Comparison of ENCODE assay signal across 8 cellular contexts in the genomic region with DNA sequence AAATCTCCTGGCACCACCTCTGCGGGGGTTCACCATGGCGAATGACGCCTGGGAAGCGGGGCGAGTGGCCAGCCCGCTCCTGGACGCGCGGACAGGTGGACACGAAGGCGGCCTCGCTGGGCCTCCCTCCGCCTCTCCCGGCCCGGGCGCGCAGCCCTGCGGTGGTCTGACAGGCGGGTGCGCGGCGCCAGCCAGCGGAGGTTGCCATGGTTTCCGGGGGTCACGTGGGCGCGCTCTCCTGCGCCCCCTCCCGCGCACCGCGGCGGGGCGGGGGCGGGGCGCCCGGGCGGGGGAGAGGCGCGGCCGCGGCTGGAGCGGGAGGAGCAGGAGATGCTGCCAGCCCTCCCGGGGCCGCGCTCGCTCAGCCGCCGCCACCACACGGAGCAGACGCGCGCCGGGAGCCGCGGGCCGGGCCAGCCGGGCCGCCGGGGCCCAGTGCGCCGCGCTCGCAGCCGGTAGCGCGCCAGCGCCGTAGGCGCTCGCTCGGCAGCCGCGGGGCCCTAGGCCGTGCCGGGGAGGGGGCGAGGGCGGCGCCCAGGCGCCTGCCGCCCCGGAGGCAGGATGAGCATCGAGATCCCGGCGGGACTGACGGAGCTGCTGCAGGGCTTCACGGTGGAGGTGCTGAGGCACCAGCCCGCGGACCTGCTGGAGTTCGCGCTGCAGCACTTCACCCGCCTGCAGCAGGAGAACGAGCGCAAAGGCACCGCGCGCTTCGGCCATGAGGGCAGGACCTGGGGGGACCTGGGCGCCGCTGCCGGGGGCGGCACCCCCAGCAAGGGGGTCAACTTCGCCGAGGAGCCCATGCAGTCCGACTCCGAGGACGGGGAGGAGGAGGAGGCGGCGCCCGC. TPM values are rescaled to one million over a fixed set of nuclear protein-coding genes. Genes with fewer than 3 reads are reported as not detected.
A peak's percentile ranks its signal among the peaks of the same experiment; 100 is the strongest.
DNase-seq lines count a peak whose midpoint lies in the region; ATAC-seq and TF ChIP-seq lines count a peak whose summit lies in the region.

Gene PRKAR2B (plus strand): TSS at position 359 of the 848 bp plus-strand sequence. CDS start 203 bp downstream, at position 562.

- no peaks in the 10 kb centered on the region for H4K20me1 ChIP-seq in PC-3 (ENCODE audit: low read length)

- H3K9me3 Mint-ChIP-seq in CD4-positive, alpha-beta T cell, result no peaks in the 10 kb centered on the region
- no peaks in the 10 kb centered on the region for H3K9me3 Mint-ChIP-seq in activated T-cell treated with anti-CD3 and anti-CD28 coated beads, Interleukin-2, amount 50 U/mL, for 4 hours

- TF ChIP-seq CTCF in CD4-positive, alpha-beta T cell (IDR thresholded peaks at IDR 0.05), result no peak
- TF ChIP-seq CTCF in GM20000 (IDR thresholded peaks at IDR 0.05; ENCODE audit: extremely low read depth, missing control alignments), result no peak
- TF ChIP-seq CTCF in PC-3 (conservative IDR thresholded peaks at IDR 0.05; ENCODE audit: low read depth, low read length), result no peak

- intact Hi-C loops in CD4-positive, alpha-beta T cell (cut with DNase I, micrococcal nuclease), result loop anchor here (2.0 to 10.0 kb wide), 7 partner anchors 80 to 700 kb away; partner anchors contain the start of genes CBLL1 (in 1 of the 2), CCDC71L (in 1 of the 2), COG5 (in 1 of the 2) and DUS4L (in 1 of the 2)
- intact Hi-C loops in PC-3 (cut with micrococcal nuclease), result loop anchor here (10.0 kb wide), 1 partner anchor 250 kb away; no protein-coding TSS in a partner anchor

- POLR2A ChIA-PET in CD4-positive, alpha-beta T cell (lab: Charles Lee), result interaction anchor here (1.0 to 2.3 kb wide), 2 partner anchors 82 to 124 kb away, joined by 3 to 5 read pairs; partner anchors contain the start of gene HBP1
- POLR2A ChIA-PET in PC-3 (lab: Charles Lee; ENCODE audit: unreplicated experiment), result no interaction called here

- peak within 1 kb of the TSS; percentile 89 for H2AFZ ChIP-seq in PC-3 (ENCODE audit: low read length)

- peaks cover 4% of the 10 kb centered on the region for H3K36me3 Mint-ChIP-seq in CD4-positive, alpha-beta T cell (ENCODE audit: low read depth)
- H3K36me3 Mint-ChIP-seq in activated T-cell treated with anti-CD3 and anti-CD28 coated beads, Interleukin-2, amount 50 U/mL, for 4 hours (ENCODE audit: insufficient read depth), result no peaks in the 10 kb centered on the region

- H3F3A ChIP-seq in PC-3 (ENCODE audit: low read length, unreplicated experiment), result no peaks in the 10 kb centered on the region

- H3K9ac ChIP-seq in HUES48 (ENCODE audit: low read depth, low read length), result peak within 1 kb of the TSS; percentile 48; the same call in 1 of the 2 replicates
- H3K9ac ChIP-seq in PC-3 (ENCODE audit: low read length), result no peak within 1 kb of the TSS
- peak within 1 kb of the TSS; percentile 23 for H3K9ac ChIP-seq in muscle layer of colon (ENCODE audit: low read length)

- peak within 1 kb of the TSS; percentile 92 for H3K4me2 ChIP-seq in PC-3 (ENCODE audit: low read length)

- no peaks in the 10 kb centered on the region for H3K79me2 ChIP-seq in PC-3 (ENCODE audit: low read length)

- peak within 1 kb of the TSS; percentile 39 for H3K27ac Mint-ChIP-seq in CD4-positive, alpha-beta T cell

- DNase-seq in CD4-positive, alpha-beta T cell, result peak; percentile 56 to 83 (median 68)
- DNase-seq in GM20000 (ENCODE audit: low spot score), result peak; percentile 91
- DNase-seq in PC-3, result peak; percentile 25
- peak; percentile 73 for DNase-seq in activated T-cell treated with anti-CD3 and anti-CD28 coated beads, Interleukin-2, amount 50 U/mL, for 4 hours
- DNase-seq in stimulated activated CD8-positive, alpha-beta memory T cell treated with anti-CD3 and anti-CD28 coated beads, Interleukin-7, amount 100 ng/mL, for 1 hour (ENCODE audit: low read depth in 2 of 2), result peak; percentile 42 to 44

- peak within 1 kb of the TSS; percentile 94 for H3K4me3 Mint-ChIP-seq in CD4-positive, alpha-beta T cell
- peak within 1 kb of the TSS; percentile 84 for H3K4me3 Mint-ChIP-seq in activated T-cell treated with anti-CD3 and anti-CD28 coated beads, Interleukin-2, amount 50 U/mL, for 4 hours

- H3K27ac ChIP-seq in CD4-positive, alpha-beta T cell (ENCODE audit: low read depth, low read length), result no peak within 1 kb of the TSS
- H3K27ac ChIP-seq in HUES48 (ENCODE audit: low read depth, low read length) (peak within 1 kb of the TSS; percentile 77), PC-3 (ENCODE audit: low read length) (no peak within 1 kb of the TSS), muscle layer of colon (ENCODE audit: low read depth, low read length) (peak within 1 kb of the TSS; percentile 79)

- H3K36me3 ChIP-seq in HUES48 (ENCODE audit: control insufficient read depth, insufficient read depth, low read length), result no peaks in the 10 kb centered on the region
- no peaks in the 10 kb centered on the region for H3K36me3 ChIP-seq in PC-3 (ENCODE audit: low read depth, low read length)
- H3K36me3 ChIP-seq in muscle layer of colon (ENCODE audit: insufficient read depth, low read length), result no peaks in the 10 kb centered on the region

- H3K9me3 ChIP-seq in CD4-positive, alpha-beta T cell (ENCODE audit: control insufficient read depth, low read length), result no peaks in the 10 kb centered on the region
- no peaks in the 10 kb centered on the region for H3K9me3 ChIP-seq in HUES48 (ENCODE audit: control insufficient read depth, insufficient read depth, low read length)
- H3K9me3 ChIP-seq in PC-3 (ENCODE audit: low read length), result no peaks in the 10 kb centered on the region
- H3K9me3 ChIP-seq in muscle layer of colon (ENCODE audit: low read length), result no peaks in the 10 kb centered on the region

- CTCF ChIA-PET in CD4-positive, alpha-beta T cell (lab: Charles Lee), result no interaction called here
- CTCF ChIA-PET in PC-3 (lab: Charles Lee), result no interaction called here

- peaks cover 43% of the 10 kb centered on the region for H3K27me3 Mint-ChIP-seq in CD4-positive, alpha-beta T cell
- H3K27me3 Mint-ChIP-seq in activated T-cell treated with anti-CD3 and anti-CD28 coated beads, Interleukin-2, amount 50 U/mL, for 4 hours (ENCODE audit: low read depth), result peaks cover 36% of the 10 kb centered on the region

- peak; percentile 94 for ATAC-seq in CD4-positive, alpha-beta T cell (ENCODE audit: poor library complexity)
- ATAC-seq in PC-3, result peak; percentile 84
- peak; percentile 91 to 92 for ATAC-seq in activated T-cell treated with anti-CD3 and anti-CD28 coated beads, Interleukin-2, amount 50 U/mL, for 4 hours
- peak; percentile 84 for ATAC-seq in esophagus mucosa

- peak within 1 kb of the TSS; percentile 94 for H3K4me3 ChIP-seq in HUES48 (ENCODE audit: low read depth, low read length)
- H3K4me3 ChIP-seq in PC-3 (ENCODE audit: low read length), result peak within 1 kb of the TSS; percentile 67
- H3K4me3 ChIP-seq in muscle layer of colon (ENCODE audit: low read depth in 1 of 2, low read length in 2 of 2), result peak within 1 kb of the TSS; percentile 75 to 79

- no TSS peak for BruUV-seq in PC-3 (replicated peaks; lab: Mats Ljungman, UMichigan)

- peaks cover 13% of the 10 kb centered on the region for H3K4me1 Mint-ChIP-seq in CD4-positive, alpha-beta T cell (ENCODE audit: low read depth)
- H3K4me1 Mint-ChIP-seq in activated T-cell treated with anti-CD3 and anti-CD28 coated beads, Interleukin-2, amount 50 U/mL, for 4 hours (ENCODE audit: low read depth), result peaks cover 15% of the 10 kb centered on the region

- H3K27me3 ChIP-seq in CD4-positive, alpha-beta T cell (ENCODE audit: control insufficient read depth, insufficient read depth, low read length), result peaks cover 30% of the 10 kb centered on the region
- H3K27me3 ChIP-seq in HUES48 (ENCODE audit: control insufficient read depth, insufficient read depth, low read length), result peaks cover 12% of the 10 kb centered on the region; the same call in 1 of the 2 replicates
- peaks cover 47% of the 10 kb centered on the region for H3K27me3 ChIP-seq in PC-3 (ENCODE audit: low read length)
- H3K27me3 ChIP-seq in muscle layer of colon (ENCODE audit: control insufficient read depth in 1 of 2, insufficient read depth in 2 of 2, low read length in 2 of 2), result no peaks in the 10 kb centered on the region

- H3K9me2 ChIP-seq in PC-3 (replicated peaks; ENCODE audit: low read length), result no peaks in the 10 kb centered on the region

- peaks cover 40% of the 10 kb centered on the region for H3K4me1 ChIP-seq in HUES48 (ENCODE audit: control insufficient read depth, insufficient read depth, low read length)
- H3K4me1 ChIP-seq in PC-3 (ENCODE audit: insufficient read depth, low read length), result peaks cover 15% of the 10 kb centered on the region
- peaks cover 9% of the 10 kb centered on the region for H3K4me1 ChIP-seq in muscle layer of colon (ENCODE audit: insufficient read depth, low read length)

RNA-seq across cellular contexts. Expression of gene PRKAR2B, which starts in this region (rescaled TPM):
- total RNA-seq in CD4-positive, alpha-beta T cell, result under 1 TPM; 0.41 to 0.42 TPM
- 0.29 and 1.5 TPM in 2 replicates for total RNA-seq in PC-3 (2014; rRNA removed)
- 1 to 10 TPM in 1 of 3 donors, under 1 TPM in 2; 0.58 to 1.0 (median 0.60) TPM for total RNA-seq in activated T-cell treated with anti-CD3 and anti-CD28 coated beads, Interleukin-2, amount 50 U/mL, for 4 hours
- total RNA-seq in esophagus mucosa, result 1.2 TPM

Comparison
In these comparisons a context has a peak if more than half of its experiments do, and no peak if none do; other contexts are left out.
1. Peak in DNase-seq and ATAC-seq in CD4-positive, alpha-beta T cell; RNA of the gene not detected or under 1 TPM.
2. DNase-seq: peak in every context shown above with its lines; median percentile 91 in GM20000; 73 in activated T-cell treated with anti-CD3 and anti-CD28 coated beads, Interleukin-2, amount 50 U/mL, for 4 hours; 68 in CD4-positive, alpha-beta T cell; 43 in stimulated activated CD8-positive, alpha-beta memory T cell treated with anti-CD3 and anti-CD28 coated beads, Interleukin-7, amount 100 ng/mL, for 1 hour; 25 in PC-3.
3. H3K27ac ChIP-seq: peak in HUES48 (single experiment) and muscle layer of colon (single experiment); none in CD4-positive, alpha-beta T cell (single experiment) and PC-3 (single experiment).
4. Peak in every context shown above with its lines, with median percentiles within 50 percentile points of each other: ATAC-seq and H3K4me3 ChIP-seq.